ENCODE assay signal across 1 cellular context in genomic region chr11:64864473-64865285, GRCh38.
A peak's percentile ranks its signal among the peaks of the same experiment; 100 is the strongest.
TF ChIP-seq lines count a peak whose summit lies in the region.

No MANE protein-coding gene starts in this region.

TF ChIP-seq in HepG2, 621 proteins besides CTCF, POLR2A, EP300 and RAD21:
- TF ChIP-seq HNRNPL (IDR thresholded peaks at IDR 0.05; ENCODE audit: low read depth, low read length) (0 out of 2 replicates have a peak, but pooled peaks have one; percentile 14), ZNF10 (CRISPR knock-in tag; IDR thresholded peaks at IDR 0.05; ENCODE audit: borderline replicate concordance, low read depth) (no peak)
